11 cellular contexts compared by ENCODE assay signal in genomic region chr1:9537863-9538668, GRCh38. TPM values are rescaled to one million over a fixed set of nuclear protein-coding genes. Genes with fewer than 3 reads are reported as not detected.
DNase-seq lines count a peak whose midpoint lies in the region; ATAC-seq, FAIRE-seq and TF ChIP-seq lines count a peak whose summit lies in the region.
"Had no signal": no experiment of that assay in that cellular context is flagged by ENCODE, and none has a peak within 500 bp of the region (broad histone marks: within the 10 kb centered on the region; RNA-seq: fewer than 3 reads in every experiment).

No MANE protein-coding gene starts in this region.

- H3K4me1 Mint-ChIP-seq in CD14-positive monocyte (peaks cover 26% of the 10 kb centered on the region), astrocyte (ENCODE audit: low read depth, unreplicated experiment) (no peaks in the 10 kb centered on the region)

- ATAC-seq in GM21390 (IDR thresholded peaks at IDR 0.05; ENCODE audit: unreplicated experiment), result no peak

- no peaks in the 10 kb centered on the region for H3K36me3 ChIP-seq in astrocyte (ENCODE audit: insufficient read depth, low read length)
- H3K36me3 ChIP-seq in muscle layer of duodenum (ENCODE audit: control insufficient read depth in 1 of 2, insufficient read depth in 2 of 2, low read length in 2 of 2), result no peaks in the 10 kb centered on the region

- intact Hi-C loops in CD14-positive monocyte (cut with micrococcal nuclease), result loop anchor here in 1 of 2 donors (5.0 kb wide), 1 partner anchor 111 kb away; no protein-coding TSS in a partner anchor

- no peak overlapping the region for H3K4me2 ChIP-seq in astrocyte (ENCODE audit: low read length)

- H3K79me2 ChIP-seq in astrocyte (ENCODE audit: insufficient read depth, low read length), result peaks cover 26% of the 10 kb centered on the region

- DNase-seq in CD14-positive monocyte (ENCODE audit: low spot score) (no peak), LNCaP clone FGC (ENCODE audit: low read depth) (peak; percentile 90), astrocyte (ENCODE audit: low read depth) (no peak), GOT3 (lab: John Stamatoyannopoulos, UW) (no peak), midbrain (lab: John Stamatoyannopoulos, UW) (no peak), amygdala (lab: John Stamatoyannopoulos, UW) (no peak)
- DNase-seq: activated T-cell treated with anti-CD3 and anti-CD28 coated beads, Interleukin-2, amount 50 U/mL, for 1 hour; NCI-H1694 treated with DMSO at 0.1 percent for 48 hours had no signal

- FAIRE-seq in astrocyte (lab: Jason Lieb, UNC), result no peak

- H3K36me3 Mint-ChIP-seq in CD14-positive monocyte (peaks cover 3 to 4% of the 10 kb centered on the region in 2 donors), astrocyte (ENCODE audit: low read depth, unreplicated experiment) (peaks cover 5% of the 10 kb centered on the region)

- H3K27ac ChIP-seq in astrocyte (ENCODE audit: low read depth, low read length) (no peak overlapping the region), muscle layer of duodenum (ENCODE audit: low read length) (peak overlapping the region; percentile 4)

- peaks cover 0 to 5% (median 0%) of the 10 kb centered on the region in 3 donors for H3K27me3 Mint-ChIP-seq in CD14-positive monocyte (ENCODE audit: low read depth in 3 of 3)
- H3K27me3 Mint-ChIP-seq in astrocyte (ENCODE audit: low read depth, unreplicated experiment), result no peaks in the 10 kb centered on the region

- H3K27me3 ChIP-seq in astrocyte (ENCODE audit: insufficient read depth, low read length), result no peaks in the 10 kb centered on the region
- no peaks in the 10 kb centered on the region for H3K27me3 ChIP-seq in muscle layer of duodenum (ENCODE audit: low read depth, low read length)

- H3K9me3 Mint-ChIP-seq in CD14-positive monocyte (peaks cover 0 to 9% (median 5%) of the 10 kb centered on the region in 7 donors), astrocyte (ENCODE audit: unreplicated experiment) (no peaks in the 10 kb centered on the region)

- H3K27ac Mint-ChIP-seq in CD14-positive monocyte (peak overlapping the region in 4 of 7 donors; percentile 40 to 76 (median 50)), astrocyte (ENCODE audit: unreplicated experiment) (no peak overlapping the region)

- H4K20me1 ChIP-seq in astrocyte (ENCODE audit: insufficient read depth, low read length), result peaks cover 17% of the 10 kb centered on the region

- TF ChIP-seq CTCF in CD14-positive monocyte (IDR thresholded peaks at IDR 0.05) (no peak), LNCaP clone FGC (IDR thresholded peaks at IDR 0.05; ENCODE audit: control insufficient read depth, extremely low read depth, insufficient read depth) (no peak), astrocyte (IDR thresholded peaks at IDR 0.05; ENCODE audit: insufficient read depth, low read depth, low read length) (no peak)

- no peak overlapping the region for H3K4me3 Mint-ChIP-seq in CD14-positive monocyte
- H3K4me3 Mint-ChIP-seq in astrocyte (ENCODE audit: unreplicated experiment), result peak overlapping the region; percentile 37

- no peaks in the 10 kb centered on the region for H3K9me3 ChIP-seq in astrocyte (ENCODE audit: insufficient read depth, low read depth, low read length)
- H3K9me3 ChIP-seq in muscle layer of duodenum (ENCODE audit: control insufficient read depth in 1 of 2, low read length in 2 of 2), result no peaks in the 10 kb centered on the region
- H3K9me3 ChIP-seq: HAP-1 had no signal

- H3K4me3 ChIP-seq in LNCaP clone FGC (ENCODE audit: low read depth, low read length) (peak overlapping the region; percentile 37), astrocyte (ENCODE audit: insufficient read depth, low read depth, low read length) (no peak overlapping the region), muscle layer of duodenum (ENCODE audit: low read depth in 1 of 2, low read length in 2 of 2) (no peak overlapping the region)
- H3K4me3 ChIP-seq: HAP-1 had no signal

- no peak overlapping the region for H3K9ac ChIP-seq in astrocyte (ENCODE audit: low read length)

- H3K4me1 ChIP-seq in astrocyte (ENCODE audit: insufficient read depth, low read length) (peaks cover 9% of the 10 kb centered on the region), muscle layer of duodenum (ENCODE audit: control insufficient read depth in 1 of 2, insufficient read depth in 2 of 2, low read length in 2 of 2) (peaks cover 12 to 15% of the 10 kb centered on the region in 2 donors)

- H2AFZ ChIP-seq in astrocyte (ENCODE audit: low read depth, low read length), result no peak overlapping the region

RNA-seq across cellular contexts. Expression of gene SLC25A33, which starts 1.2 kb away (rescaled TPM):
- 1 to 10 TPM; 4.4 to 6.4 TPM for polyA plus RNA-seq in CD14-positive monocyte
- 6.2 and 6.7 TPM in 2 replicates for total RNA-seq in astrocyte

RNA-seq across cellular contexts. Expression of gene TMEM201, which starts 50.6 kb away (rescaled TPM):
- under 1 TPM; 0.37 TPM for polyA plus RNA-seq in CD14-positive monocyte
- 10.0 and 10.9 TPM in 2 replicates for total RNA-seq in astrocyte
